Comparison of ENCODE assay signal across 8 cellular contexts in genomic region chr5:17436766-17437221, GRCh38.
DNase-seq lines count a peak whose midpoint lies in the region; ATAC-seq and TF ChIP-seq lines count a peak whose summit lies in the region.

No MANE protein-coding gene starts in this region.

- no peak for TF ChIP-seq CTCF in activated B cell treated with CpG ODN at 0.5 μM for 24 hours (IDR thresholded peaks at IDR 0.05)
- TF ChIP-seq CTCF in coronary artery (IDR thresholded peaks at IDR 0.05): no peak

- CTCF ChIA-PET in activated B cell treated with CpG ODN at 0.5 μM for 24 hours (lab: Charles Lee): no interaction called here
- CTCF ChIA-PET in CD8-positive, alpha-beta memory T cell (lab: Charles Lee): no interaction called here

- no peaks in the 10 kb centered on the region for H3K27me3 ChIP-seq in CD8-positive, alpha-beta memory T cell (ENCODE audit: insufficient read depth, low read length, poor library complexity, severe bottlenecking)

- peaks cover 27% of the 10 kb centered on the region for H3K4me1 Mint-ChIP-seq in activated B cell treated with CpG ODN at 0.5 μM for 24 hours
- peaks cover 2% of the 10 kb centered on the region for H3K4me1 Mint-ChIP-seq in activated T-cell treated with anti-CD3 and anti-CD28 coated beads, Interleukin-2, amount 50 U/mL, for 4 hours (ENCODE audit: low read depth)
- H3K4me1 Mint-ChIP-seq in CD8-positive, alpha-beta memory T cell: no peaks in the 10 kb centered on the region

- intact Hi-C loops in activated B cell treated with CpG ODN at 0.5 μM for 24 hours (cut with micrococcal nuclease): loop anchor here (1.0 to 5.0 kb wide), 3 partner anchors 119 to 219 kb away; partner anchors contain the start of gene BASP1

- H3K36me3 ChIP-seq in CD8-positive, alpha-beta memory T cell (ENCODE audit: insufficient read depth, low read length): no peaks in the 10 kb centered on the region

- DNase-seq in activated B cell treated with CpG ODN at 0.5 μM for 24 hours (no peak), pons (ENCODE audit: low spot score) (peak; percentile 41), coronary artery (ENCODE audit: low spot score) (no peak)
- no peak for DNase-seq in activated T-cell treated with anti-CD3 and anti-CD28 coated beads, Interleukin-2, amount 50 U/mL, for 4 hours
- DNase-seq in CD8-positive, alpha-beta memory T cell: no peak
- no peak for DNase-seq in activated T-cell treated with anti-CD3 and anti-CD28 coated beads, Interleukin-2, amount 50 U/mL, for 48 hours

- peak overlapping the region; percentile 79 for H3K4me3 Mint-ChIP-seq in activated B cell treated with CpG ODN at 0.5 μM for 24 hours
- H3K4me3 Mint-ChIP-seq in activated T-cell treated with anti-CD3 and anti-CD28 coated beads, Interleukin-2, amount 50 U/mL, for 4 hours: no peak overlapping the region
- H3K4me3 Mint-ChIP-seq in CD8-positive, alpha-beta memory T cell: peak overlapping the region in 1 of 7 donors; percentile 3

- no peak overlapping the region for H3K27ac ChIP-seq in CD8-positive, alpha-beta memory T cell (ENCODE audit: low read depth, low read length)
- peak overlapping the region in 1 of 2 donors; percentile 34 for H3K27ac ChIP-seq in coronary artery

- ATAC-seq in GM19043 (IDR thresholded peaks at IDR 0.05; ENCODE audit: low read depth, unreplicated experiment) (peak; percentile 78), HG03108 (IDR thresholded peaks at IDR 0.05; ENCODE audit: unreplicated experiment) (peak; percentile 77), activated B cell treated with CpG ODN at 0.5 μM for 24 hours (ENCODE audit: low read depth) (peak; percentile 82)
- no peak for ATAC-seq in activated T-cell treated with anti-CD3 and anti-CD28 coated beads, Interleukin-2, amount 50 U/mL, for 4 hours

- POLR2A ChIA-PET in activated B cell treated with CpG ODN at 0.5 μM for 24 hours (lab: Charles Lee): interaction anchor here (1.0 to 1.6 kb wide), 2 partner anchors 118 to 221 kb away, joined by 6 to 10 read pairs; no protein-coding TSS in a partner anchor
- POLR2A ChIA-PET in CD8-positive, alpha-beta memory T cell (lab: Charles Lee): no interaction called here

- H3K9me3 ChIP-seq in CD8-positive, alpha-beta memory T cell (ENCODE audit: low read length): no peaks in the 10 kb centered on the region

- H3K4me1 ChIP-seq in CD8-positive, alpha-beta memory T cell (ENCODE audit: insufficient read depth, low read length): no peaks in the 10 kb centered on the region

- H3K4me3 ChIP-seq in CD8-positive, alpha-beta memory T cell (ENCODE audit: low read length): no peak overlapping the region
- H3K4me3 ChIP-seq in coronary artery: no peak overlapping the region

- H3K9me3 Mint-ChIP-seq in activated B cell treated with CpG ODN at 0.5 μM for 24 hours: peaks cover 11% of the 10 kb centered on the region
- H3K9me3 Mint-ChIP-seq in activated T-cell treated with anti-CD3 and anti-CD28 coated beads, Interleukin-2, amount 50 U/mL, for 4 hours: peaks cover 27% of the 10 kb centered on the region
- H3K9me3 Mint-ChIP-seq in CD8-positive, alpha-beta memory T cell: peaks cover 10 to 31% (median 19%) of the 10 kb centered on the region in 5 donors

- H3K27me3 Mint-ChIP-seq in activated B cell treated with CpG ODN at 0.5 μM for 24 hours: no peaks in the 10 kb centered on the region
- peaks cover 4% of the 10 kb centered on the region for H3K27me3 Mint-ChIP-seq in activated T-cell treated with anti-CD3 and anti-CD28 coated beads, Interleukin-2, amount 50 U/mL, for 4 hours (ENCODE audit: low read depth)
- no peaks in the 10 kb centered on the region for H3K27me3 Mint-ChIP-seq in CD8-positive, alpha-beta memory T cell

- no peaks in the 10 kb centered on the region for H3K36me3 Mint-ChIP-seq in activated B cell treated with CpG ODN at 0.5 μM for 24 hours (ENCODE audit: low read depth)
- H3K36me3 Mint-ChIP-seq in activated T-cell treated with anti-CD3 and anti-CD28 coated beads, Interleukin-2, amount 50 U/mL, for 4 hours (ENCODE audit: insufficient read depth): no peaks in the 10 kb centered on the region
- H3K36me3 Mint-ChIP-seq in CD8-positive, alpha-beta memory T cell: no peaks in the 10 kb centered on the region

- peak overlapping the region; percentile 82 for H3K27ac Mint-ChIP-seq in activated B cell treated with CpG ODN at 0.5 μM for 24 hours
- H3K27ac Mint-ChIP-seq in CD8-positive, alpha-beta memory T cell: no peak overlapping the region

Comparison
In these comparisons a context has a peak if more than half of its experiments do, and no peak if none do; other contexts are left out.
1. ATAC-seq: peak in GM19043 (single experiment), HG03108 (single experiment) and activated B cell treated with CpG ODN at 0.5 μM for 24 hours (single experiment); none in activated T-cell treated with anti-CD3 and anti-CD28 coated beads, Interleukin-2, amount 50 U/mL, for 4 hours (0 of 2).